Comparison of ENCODE assay signal across 1 cellular context in genomic region chr13:33260168-33261098, GRCh38.
A peak's percentile ranks its signal among the peaks of the same experiment; 100 is the strongest.
TF ChIP-seq lines count a peak whose summit lies in the region.

No MANE protein-coding gene starts in this region.

TF ChIP-seq in HepG2, 621 proteins besides CTCF, POLR2A, EP300 and RAD21 (continued from another document and continues in another):
- TF ChIP-seq PRDM4 (CRISPR knock-in tag; IDR thresholded peaks at IDR 0.05; ENCODE audit: borderline replicate concordance): no peak
- no peak for TF ChIP-seq ZNF136 (CRISPR knock-in tag; IDR thresholded peaks at IDR 0.05; ENCODE audit: low read depth)
- TF ChIP-seq SMAD1 (CRISPR knock-in tag; IDR thresholded peaks at IDR 0.05; ENCODE audit: borderline replicate concordance, low read depth): no peak
- 0 out of 2 replicates have a peak, but pooled peaks have one; percentile 34 for TF ChIP-seq ZNF652 (CRISPR knock-in tag; IDR thresholded peaks at IDR 0.05; ENCODE audit: borderline replicate concordance, low read depth)
- peak; percentile 99 for TF ChIP-seq PPARG (CRISPR knock-in tag; conservative IDR thresholded peaks at IDR 0.05)
- TF ChIP-seq, protein P1, sequence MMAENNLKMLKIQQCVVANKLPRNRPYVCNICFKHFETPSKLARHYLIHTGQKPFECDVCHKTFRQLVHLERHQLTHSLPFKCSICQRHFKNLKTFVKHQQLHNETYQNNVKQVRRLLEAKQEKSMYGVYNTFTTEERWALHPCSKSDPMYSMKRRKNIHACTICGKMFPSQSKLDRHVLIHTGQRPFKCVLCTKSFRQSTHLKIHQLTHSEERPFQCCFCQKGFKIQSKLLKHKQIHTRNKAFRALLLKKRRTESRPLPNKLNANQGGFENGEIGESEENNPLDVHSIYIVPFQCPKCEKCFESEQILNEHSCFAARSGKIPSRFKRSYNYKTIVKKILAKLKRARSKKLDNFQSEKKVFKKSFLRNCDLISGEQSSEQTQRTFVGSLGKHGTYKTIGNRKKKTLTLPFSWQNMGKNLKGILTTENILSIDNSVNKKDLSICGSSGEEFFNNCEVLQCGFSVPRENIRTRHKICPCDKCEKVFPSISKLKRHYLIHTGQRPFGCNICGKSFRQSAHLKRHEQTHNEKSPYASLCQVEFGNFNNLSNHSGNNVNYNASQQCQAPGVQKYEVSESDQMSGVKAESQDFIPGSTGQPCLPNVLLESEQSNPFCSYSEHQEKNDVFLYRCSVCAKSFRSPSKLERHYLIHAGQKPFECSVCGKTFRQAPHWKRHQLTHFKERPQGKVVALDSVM (CRISPR knock-in tag; IDR thresholded peaks at IDR 0.05): 0 out of 2 replicates have a peak, but pooled peaks have one; percentile 14
- peak; percentile 78; the same call in 1 of the 2 replicates for TF ChIP-seq STAT6 (CRISPR knock-in tag; IDR thresholded peaks at IDR 0.05; ENCODE audit: borderline replicate concordance)
- peak; percentile 90; the same call in 1 of the 2 replicates for TF ChIP-seq MIER3 (CRISPR knock-in tag; IDR thresholded peaks at IDR 0.05; ENCODE audit: borderline replicate concordance)
- peak; percentile 40; the same call in 1 of the 2 replicates for TF ChIP-seq ZNF143 (CRISPR knock-in tag; IDR thresholded peaks at IDR 0.05)
- peak; percentile 86 for TF ChIP-seq TEAD3 (CRISPR knock-in tag; optimal IDR thresholded peaks at IDR 0.05; ENCODE audit: borderline replicate concordance)
- no peak for TF ChIP-seq BATF2 (CRISPR knock-in tag; IDR thresholded peaks at IDR 0.05)
- TF ChIP-seq NONO (IDR thresholded peaks at IDR 0.05): no peak
- peak; percentile 41; the same call in 1 of the 2 replicates for TF ChIP-seq NONO (CRISPR knock-in tag; conservative IDR thresholded peaks at IDR 0.05)
- TF ChIP-seq CBX2 (IDR thresholded peaks at IDR 0.05; ENCODE audit: low read depth, low read length): no peak
- no peak for TF ChIP-seq CBX2 (CRISPR knock-in tag; IDR thresholded peaks at IDR 0.05; ENCODE audit: low read depth)
- TF ChIP-seq ZSCAN12 (CRISPR knock-in tag; IDR thresholded peaks at IDR 0.05): no peak
- no peak for TF ChIP-seq MXD3 (CRISPR knock-in tag; IDR thresholded peaks at IDR 0.05)
- peak; percentile 86 for TF ChIP-seq MEIS2 (CRISPR knock-in tag; IDR thresholded peaks at IDR 0.05)
- TF ChIP-seq SYNCRIP (IDR thresholded peaks at IDR 0.05; ENCODE audit: insufficient read depth, low read depth, low read length): no peak
- TF ChIP-seq TGIF2 (CRISPR knock-in tag; IDR thresholded peaks at IDR 0.05): peak; percentile 39; the same call in 1 of the 2 replicates
- TF ChIP-seq BORCS8-MEF2B (CRISPR knock-in tag; IDR thresholded peaks at IDR 0.05): no peak
- TF ChIP-seq NKX3-1 (CRISPR knock-in tag; IDR thresholded peaks at IDR 0.05): no peak
- TF ChIP-seq ZNF781 (CRISPR knock-in tag; IDR thresholded peaks at IDR 0.05; ENCODE audit: borderline replicate concordance, not compliant biosample characterization): no peak
- peak; percentile 61 for TF ChIP-seq NR2C2 (CRISPR knock-in tag; IDR thresholded peaks at IDR 0.05; ENCODE audit: borderline replicate concordance)
- TF ChIP-seq, protein P2, sequence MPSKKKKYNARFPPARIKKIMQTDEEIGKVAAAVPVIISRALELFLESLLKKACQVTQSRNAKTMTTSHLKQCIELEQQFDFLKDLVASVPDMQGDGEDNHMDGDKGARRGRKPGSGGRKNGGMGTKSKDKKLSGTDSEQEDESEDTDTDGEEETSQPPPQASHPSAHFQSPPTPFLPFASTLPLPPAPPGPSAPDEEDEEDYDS (CRISPR knock-in tag; IDR thresholded peaks at IDR 0.05): peak; percentile 74; the same call in 1 of the 2 replicates
- TF ChIP-seq SUZ12 (IDR thresholded peaks at IDR 0.05; ENCODE audit: low read depth, low read length): no peak
- TF ChIP-seq NBN (conservative IDR thresholded peaks at IDR 0.05): no peak
- TF ChIP-seq, protein P3, sequence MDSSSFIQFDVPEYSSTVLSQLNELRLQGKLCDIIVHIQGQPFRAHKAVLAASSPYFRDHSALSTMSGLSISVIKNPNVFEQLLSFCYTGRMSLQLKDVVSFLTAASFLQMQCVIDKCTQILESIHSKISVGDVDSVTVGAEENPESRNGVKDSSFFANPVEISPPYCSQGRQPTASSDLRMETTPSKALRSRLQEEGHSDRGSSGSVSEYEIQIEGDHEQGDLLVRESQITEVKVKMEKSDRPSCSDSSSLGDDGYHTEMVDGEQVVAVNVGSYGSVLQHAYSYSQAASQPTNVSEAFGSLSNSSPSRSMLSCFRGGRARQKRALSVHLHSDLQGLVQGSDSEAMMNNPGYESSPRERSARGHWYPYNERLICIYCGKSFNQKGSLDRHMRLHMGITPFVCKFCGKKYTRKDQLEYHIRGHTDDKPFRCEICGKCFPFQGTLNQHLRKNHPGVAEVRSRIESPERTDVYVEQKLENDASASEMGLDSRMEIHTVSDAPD (CRISPR knock-in tag; IDR thresholded peaks at IDR 0.05): peak; percentile 71; the same call in 1 of the 2 replicates
- TF ChIP-seq ARID2 (CRISPR knock-in tag; IDR thresholded peaks at IDR 0.05; ENCODE audit: borderline replicate concordance): 0 out of 2 replicates have a peak, but pooled peaks have one; percentile 27
- TF ChIP-seq ZBTB7B (CRISPR knock-in tag; IDR thresholded peaks at IDR 0.05): peak; percentile 94
- TF ChIP-seq SMARCC2 (IDR thresholded peaks at IDR 0.05): no peak
- no peak for TF ChIP-seq ZFY (CRISPR knock-in tag; IDR thresholded peaks at IDR 0.05)
- TF ChIP-seq DMAP1 (CRISPR knock-in tag; IDR thresholded peaks at IDR 0.05): peak; percentile 76
- TF ChIP-seq MZF1 (CRISPR knock-in tag; IDR thresholded peaks at IDR 0.05; ENCODE audit: borderline replicate concordance): no peak
- TF ChIP-seq YEATS2 (CRISPR knock-in tag; IDR thresholded peaks at IDR 0.05; ENCODE audit: borderline replicate concordance): peak; percentile 54; the same call in 1 of the 2 replicates
- no peak for TF ChIP-seq PCBP2 (optimal IDR thresholded peaks at IDR 0.05; ENCODE audit: low read depth, low read length, poor library complexity, severe bottlenecking)
- peak; percentile 97 for TF ChIP-seq FOXJ3 (CRISPR knock-in tag; IDR thresholded peaks at IDR 0.05; ENCODE audit: borderline replicate concordance)
- no peak for TF ChIP-seq ZNF558 (CRISPR knock-in tag; IDR thresholded peaks at IDR 0.05; ENCODE audit: borderline replicate concordance)
- peak; percentile 98 for TF ChIP-seq SALL1 (CRISPR knock-in tag; IDR thresholded peaks at IDR 0.05)
- TF ChIP-seq KMT2A (CRISPR knock-in tag; IDR thresholded peaks at IDR 0.05): peak; percentile 40; the same call in 1 of the 2 replicates
- no peak for TF ChIP-seq HNRNPUL1 (IDR thresholded peaks at IDR 0.05; ENCODE audit: low read depth, low read length)
- TF ChIP-seq, protein P4, sequence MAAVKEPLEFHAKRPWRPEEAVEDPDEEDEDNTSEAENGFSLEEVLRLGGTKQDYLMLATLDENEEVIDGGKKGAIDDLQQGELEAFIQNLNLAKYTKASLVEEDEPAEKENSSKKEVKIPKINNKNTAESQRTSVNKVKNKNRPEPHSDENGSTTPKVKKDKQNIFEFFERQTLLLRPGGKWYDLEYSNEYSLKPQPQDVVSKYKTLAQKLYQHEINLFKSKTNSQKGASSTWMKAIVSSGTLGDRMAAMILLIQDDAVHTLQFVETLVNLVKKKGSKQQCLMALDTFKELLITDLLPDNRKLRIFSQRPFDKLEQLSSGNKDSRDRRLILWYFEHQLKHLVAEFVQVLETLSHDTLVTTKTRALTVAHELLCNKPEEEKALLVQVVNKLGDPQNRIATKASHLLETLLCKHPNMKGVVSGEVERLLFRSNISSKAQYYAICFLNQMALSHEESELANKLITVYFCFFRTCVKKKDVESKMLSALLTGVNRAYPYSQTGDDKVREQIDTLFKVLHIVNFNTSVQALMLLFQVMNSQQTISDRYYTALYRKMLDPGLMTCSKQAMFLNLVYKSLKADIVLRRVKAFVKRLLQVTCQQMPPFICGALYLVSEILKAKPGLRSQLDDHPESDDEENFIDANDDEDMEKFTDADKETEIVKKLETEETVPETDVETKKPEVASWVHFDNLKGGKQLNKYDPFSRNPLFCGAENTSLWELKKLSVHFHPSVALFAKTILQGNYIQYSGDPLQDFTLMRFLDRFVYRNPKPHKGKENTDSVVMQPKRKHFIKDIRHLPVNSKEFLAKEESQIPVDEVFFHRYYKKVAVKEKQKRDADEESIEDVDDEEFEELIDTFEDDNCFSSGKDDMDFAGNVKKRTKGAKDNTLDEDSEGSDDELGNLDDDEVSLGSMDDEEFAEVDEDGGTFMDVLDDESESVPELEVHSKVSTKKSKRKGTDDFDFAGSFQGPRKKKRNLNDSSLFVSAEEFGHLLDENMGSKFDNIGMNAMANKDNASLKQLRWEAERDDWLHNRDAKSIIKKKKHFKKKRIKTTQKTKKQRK (IDR thresholded peaks at IDR 0.05; ENCODE audit: low read length): no peak
- TF ChIP-seq DNMT3B (CRISPR knock-in tag; conservative IDR thresholded peaks at IDR 0.05): 0 out of 2 replicates have a peak, but pooled peaks have one; percentile 30
- peak; percentile 52; the same call in 1 of the 2 replicates for TF ChIP-seq ZSCAN21 (CRISPR knock-in tag; IDR thresholded peaks at IDR 0.05; ENCODE audit: borderline replicate concordance)
- TF ChIP-seq ZNF660 (CRISPR knock-in tag; IDR thresholded peaks at IDR 0.05; ENCODE audit: borderline replicate concordance, low read depth): no peak
- no peak for TF ChIP-seq ZNF207 (IDR thresholded peaks at IDR 0.05; ENCODE audit: borderline replicate concordance)
- TF ChIP-seq MED13 (CRISPR knock-in tag; IDR thresholded peaks at IDR 0.05): peak; percentile 97
- no peak for TF ChIP-seq MYC (CRISPR knock-in tag; IDR thresholded peaks at IDR 0.05; ENCODE audit: borderline replicate concordance)
- no peak for TF ChIP-seq CREB3 (CRISPR knock-in tag; IDR thresholded peaks at IDR 0.05)
- TF ChIP-seq RBM39 (IDR thresholded peaks at IDR 0.05; ENCODE audit: low read depth, low read length, poor library complexity, severe bottlenecking): no peak
- no peak for TF ChIP-seq ZBTB21 (CRISPR knock-in tag; IDR thresholded peaks at IDR 0.05)
- no peak for TF ChIP-seq GTF2F1 (IDR thresholded peaks at IDR 0.05; ENCODE audit: low read length)
